Comparison of ENCODE assay signal across 2 cellular contexts in the genomic region with DNA sequence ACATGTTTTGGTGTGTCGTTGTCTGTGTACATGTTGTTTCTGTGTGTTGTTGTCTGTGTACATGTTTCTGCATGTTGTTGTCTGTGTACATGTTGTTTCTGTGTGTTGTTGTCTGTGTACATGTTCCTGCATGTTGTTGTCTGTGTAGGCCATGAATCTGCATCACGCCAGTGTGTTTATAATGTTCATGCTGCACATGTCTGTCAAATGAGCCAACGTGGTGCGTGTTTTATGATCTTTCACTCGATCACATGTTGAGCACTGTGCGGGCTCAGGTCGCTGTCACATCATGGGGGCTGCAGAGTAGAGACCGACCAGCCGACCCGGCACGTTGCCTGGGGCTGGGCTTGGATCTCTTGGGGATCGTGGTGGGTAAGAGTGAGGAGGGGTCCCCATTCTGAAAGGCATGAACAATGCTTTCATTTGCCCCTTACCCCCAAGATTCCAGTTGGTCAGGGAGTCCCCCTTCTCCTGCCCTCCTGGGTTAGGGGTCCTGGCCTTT.
TF ChIP-seq lines count a peak whose summit lies in the region.

No MANE protein-coding gene starts in this region.

TF ChIP-seq in GM23338, 12 proteins besides CTCF, POLR2A, EP300 and RAD21 (continues in another document):
- TF ChIP-seq EZH2 (IDR thresholded peaks at IDR 0.05; ENCODE audit: low read depth, unreplicated experiment) (no peak), ETS1 (IDR thresholded peaks at IDR 0.05) (no peak), CREB1 (CRISPR knock-in tag; IDR thresholded peaks at IDR 0.05; ENCODE audit: low read depth) (no peak), REST (IDR thresholded peaks at IDR 0.05; ENCODE audit: unreplicated experiment) (no peak), ZNF331 (CRISPR knock-in tag; IDR thresholded peaks at IDR 0.05; ENCODE audit: low read depth) (no peak), JUNB (IDR thresholded peaks at IDR 0.05; ENCODE audit: unreplicated experiment) (no peak), ZNF114 (CRISPR knock-in tag; IDR thresholded peaks at IDR 0.05) (no peak), ZNF462 (CRISPR knock-in tag; IDR thresholded peaks at IDR 0.05) (no peak), NANOG (IDR thresholded peaks at IDR 0.05; ENCODE audit: borderline replicate concordance) (no peak)

TF ChIP-seq in GM12878, 131 proteins besides CTCF, POLR2A, EP300 and RAD21:
- TF ChIP-seq SUPT20H (IDR thresholded peaks at IDR 0.05; ENCODE audit: borderline replicate concordance, control insufficient read depth, low read depth, low read length) (no peak), BRCA1 (IDR thresholded peaks at IDR 0.05; ENCODE audit: low read depth, low read length) (no peak), KAT2A (conservative IDR thresholded peaks at IDR 0.05; ENCODE audit: control insufficient read depth, low read depth, low read length) (no peak), IKZF2 (IDR thresholded peaks at IDR 0.05) (no peak), RAD51 (IDR thresholded peaks at IDR 0.05) (no peak), FOS (IDR thresholded peaks at IDR 0.05; ENCODE audit: borderline replicate concordance, extremely low read depth, insufficient read length) (no peak), IRF5 (IDR thresholded peaks at IDR 0.05; ENCODE audit: borderline replicate concordance) (no peak), NFYA (IDR thresholded peaks at IDR 0.05; ENCODE audit: borderline replicate concordance, low read depth, low read length) (no peak), TBL1XR1 (IDR thresholded peaks at IDR 0.05; ENCODE audit: low read depth, low read length) (no peak), LARP7 (IDR thresholded peaks at IDR 0.05) (no peak), HDAC6 (IDR thresholded peaks at IDR 0.05; ENCODE audit: unreplicated experiment) (no peak)
